8 cellular contexts compared by ENCODE assay signal in the genomic region with DNA sequence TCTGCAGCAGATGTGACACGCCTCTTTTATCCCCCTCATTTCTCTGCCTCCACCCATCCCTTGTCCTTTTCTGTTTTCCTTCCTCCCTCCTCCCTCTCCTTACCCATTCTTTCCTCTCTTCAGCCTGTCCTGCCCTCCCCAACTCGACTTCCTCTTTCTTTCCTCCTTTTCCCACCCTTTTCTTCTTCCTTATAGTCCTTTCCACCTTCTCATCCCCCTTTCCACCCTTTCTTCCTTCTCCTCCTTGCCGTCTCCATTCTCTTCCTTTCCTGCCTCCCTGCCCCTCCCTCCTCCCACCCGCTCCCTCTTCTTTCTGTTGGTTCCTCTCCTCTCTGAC. TPM values are rescaled to one million over a fixed set of nuclear protein-coding genes. Genes with fewer than 3 reads are reported as not detected.
DNase-seq lines count a peak whose midpoint lies in the region; ATAC-seq and TF ChIP-seq lines count a peak whose summit lies in the region.

No MANE protein-coding gene starts in this region.

- peaks cover 15% of the 10 kb centered on the region for H3K79me2 ChIP-seq in fibroblast of lung (ENCODE audit: control insufficient read depth, insufficient read depth, low read length)

- no peaks in the 10 kb centered on the region for H3K27me3 ChIP-seq in GM06990 (replicated peaks; ENCODE audit: control insufficient read depth, insufficient read depth, low read length)
- no peaks in the 10 kb centered on the region for H3K27me3 ChIP-seq in SJCRH30
- H3K27me3 ChIP-seq in fibroblast of lung (ENCODE audit: control insufficient read depth, insufficient read depth, low read length): no peaks in the 10 kb centered on the region
- no peaks in the 10 kb centered on the region for H3K27me3 ChIP-seq in sigmoid colon

- intact Hi-C loops in sigmoid colon (cut with DNase I): loop anchor here (2.0 to 10.0 kb wide), 2 partner anchors 28 to 200 kb away; partner anchors contain the start of genes ZNF470 and ZNF582

- H3K9me3 ChIP-seq in SJCRH30 (replicated peaks) (peaks cover 3% of the 10 kb centered on the region), fibroblast of lung (ENCODE audit: control insufficient read depth, insufficient read depth, low read depth, low read length) (no peaks in the 10 kb centered on the region), sigmoid colon (peaks cover 0 to 4% (median 0%) of the 10 kb centered on the region in 4 donors)

- WGBS in sigmoid colon, 2 donors: 61 to 64% methylated on average over 4 of the region's 4 CpGs

- ATAC-seq in GM19395 (IDR thresholded peaks at IDR 0.05; ENCODE audit: unreplicated experiment): no peak

- H3K27ac ChIP-seq in SJCRH30: no peak overlapping the region
- H3K27ac ChIP-seq in fibroblast of lung (ENCODE audit: insufficient read depth, low read length): no peak overlapping the region
- H3K27ac ChIP-seq in sigmoid colon: peak overlapping the region in 3 of 4 donors; percentile 78 to 80 (median 80)

- no peak overlapping the region for H3K4me2 ChIP-seq in fibroblast of lung (ENCODE audit: extremely low read depth, insufficient read depth, low read length)

- H3K36me3 ChIP-seq in GM06990 (ENCODE audit: control insufficient read depth, insufficient read depth, low read length) (peaks cover 2% of the 10 kb centered on the region; the same call in 1 of the 2 replicates), SJCRH30 (peaks cover 7% of the 10 kb centered on the region; the same call in 1 of the 2 replicates), fibroblast of lung (ENCODE audit: control insufficient read depth, insufficient read depth, low read length) (no peaks in the 10 kb centered on the region), sigmoid colon (peaks cover 0 to 5% (median 0%) of the 10 kb centered on the region in 4 donors)

- H3K9ac ChIP-seq in fibroblast of lung (ENCODE audit: insufficient read depth, low read length): no peak overlapping the region

- no peak for TF ChIP-seq EP300 in sigmoid colon (IDR thresholded peaks at IDR 0.05)

- H4K20me1 ChIP-seq in fibroblast of lung (ENCODE audit: control insufficient read depth, extremely low read depth, insufficient read depth, low read length): no peaks in the 10 kb centered on the region

- no peak for TF ChIP-seq CTCF in GM06990 (IDR thresholded peaks at IDR 0.05; ENCODE audit: insufficient read depth, low read length, poor library complexity, severe bottlenecking)
- TF ChIP-seq CTCF in fibroblast of lung (conservative IDR thresholded peaks at IDR 0.05 in 1 of 2, IDR thresholded peaks at IDR 0.05 in 1 of 2; ENCODE audit: low read depth in 1 of 2, low read length in 2 of 2): no peak
- TF ChIP-seq CTCF in sigmoid colon (IDR thresholded peaks at IDR 0.05): no peak

- no peak for TF ChIP-seq POLR2A in sigmoid colon (IDR thresholded peaks at IDR 0.05)

- H3K4me3 ChIP-seq in GM06990 (replicated peaks; ENCODE audit: low read depth, low read length) (peak overlapping the region; percentile 80; the same call in 1 of the 2 replicates), SJCRH30 (peak overlapping the region; percentile 92), fibroblast of lung (replicated peaks in 1 of 4; ENCODE audit: control extremely low read depth in 1 of 4, insufficient read depth in 1 of 4, low read depth in 3 of 4, low read length in 4 of 4) (peak overlapping the region in 1 of 4 experiments; percentile 98), sigmoid colon (peak overlapping the region in 3 of 4 donors; percentile 80 to 100 (median 97))

- DNase-seq in GM06990 (ENCODE audit: extremely low read depth, insufficient read length): no peak
- DNase-seq in SJCRH30: no peak
- no peak for DNase-seq in fibroblast of lung (ENCODE audit: low read depth in 2 of 2)
- DNase-seq in sigmoid colon: no peak
- DNase-seq in stimulated activated CD4-positive, alpha-beta T cell treated with anti-CD3 and anti-CD28 coated beads, Interleukin-4, amount 100 ng/mL, for 4 hours: no peak
- DNase-seq in HUDEP-2 (lab: John Stamatoyannopoulos, UW; ENCODE audit: unreplicated experiment in 76 of 76): no peak
- DNase-seq in NCI-H2227 (lab: John Stamatoyannopoulos, UW; ENCODE audit: unreplicated experiment): no peak

- H3K4me1 ChIP-seq in SJCRH30 (no peaks in the 10 kb centered on the region), fibroblast of lung (ENCODE audit: control insufficient read depth, extremely low read depth, insufficient read depth, low read length) (no peaks in the 10 kb centered on the region), sigmoid colon (peaks cover 0 to 19% (median 8%) of the 10 kb centered on the region in 4 donors)

- H2AFZ ChIP-seq in fibroblast of lung (ENCODE audit: low read length): peak overlapping the region; percentile 96

RNA-seq across cellular contexts. Expression of gene ZNF71, which starts 0.7 kb away (rescaled TPM):
- 11.1 and 11.4 TPM in 2 replicates for total RNA-seq in SJCRH30 (2014; rRNA removed; shearing (Covaris generic))
- total RNA-seq in fibroblast of lung (7.7 and 9.2 TPM in 2 replicates), sigmoid colon (10 to 100 TPM; 10.4 to 18.0 (median 11.1) TPM)
- polyA plus RNA-seq in fibroblast of lung (4.3 and 4.5 TPM in 2 replicates), sigmoid colon (1 to 10 TPM in 2 of 3 donors, under 1 TPM in 1; 0.60 to 3.6 (median 1.6) TPM)
- polyA plus RNA-seq in fibroblast of lung (2012): 4.4 and 5.2 TPM in 2 replicates
- 6.0 and 9.2 TPM in 2 replicates for polyA minus RNA-seq in fibroblast of lung (ENCODE audit: low replicate concordance)

RNA-seq across cellular contexts. Expression of gene ZNF470, which starts 27.1 kb away (rescaled TPM):
- total RNA-seq in SJCRH30 (2014; rRNA removed; shearing (Covaris generic)): 6.1 and 7.2 TPM in 2 replicates
- total RNA-seq in fibroblast of lung (6.9 and 7.3 TPM in 2 replicates), sigmoid colon (1 to 10 TPM; 4.8 to 5.8 (median 5.3) TPM)
- polyA plus RNA-seq in fibroblast of lung (2.0 and 3.0 TPM in 2 replicates), sigmoid colon (1 to 10 TPM in 1 of 3 donors, under 1 TPM in 2; 0.46 to 2.0 (median 0.60) TPM)
- polyA plus RNA-seq in fibroblast of lung (2012): 3.1 and 4.2 TPM in 2 replicates
- polyA minus RNA-seq in fibroblast of lung (ENCODE audit: low replicate concordance): 0.82 and 1.0 TPM in 2 replicates

RNA-seq across cellular contexts. Expression of gene SMIM17, which starts 48.5 kb away (rescaled TPM):
- total RNA-seq in SJCRH30 (2014; rRNA removed; shearing (Covaris generic)): 0.55 and 0.71 TPM in 2 replicates
- total RNA-seq in fibroblast of lung (under 0.01 and 0.33 TPM in 2 replicates), sigmoid colon (1 to 10 TPM in 1 of 4 donors, under 1 TPM in 2, not detected in 1; 0.68 to 4.7 (median 0.99) TPM)
- polyA plus RNA-seq in fibroblast of lung (0.09 and 0.43 TPM in 2 replicates), sigmoid colon (under 1 TPM in 1 of 3 donors, not detected in 2; 0.09 TPM)
- 0.36 TPM in 1 of 2 replicates, not detected in the other for polyA plus RNA-seq in fibroblast of lung (2012)
- polyA minus RNA-seq in fibroblast of lung (ENCODE audit: low replicate concordance): not detected in 2 replicates

RNA-seq across cellular contexts. Expression of gene ZFP28, which starts 55.7 kb away (rescaled TPM):
- total RNA-seq in SJCRH30 (2014; rRNA removed; shearing (Covaris generic)): 8.1 and 10.4 TPM in 2 replicates
- total RNA-seq in fibroblast of lung (8.0 and 14.9 TPM in 2 replicates), sigmoid colon (10 to 100 TPM in 3 of 4 donors, 1 to 10 TPM in 1; 9.6 to 11.2 (median 10.6) TPM)
- polyA plus RNA-seq in fibroblast of lung (6.1 and 7.5 TPM in 2 replicates), sigmoid colon (1 to 10 TPM; 1.2 to 1.8 (median 1.6) TPM)
- 4.4 and 5.4 TPM in 2 replicates for polyA plus RNA-seq in fibroblast of lung (2012)
- polyA minus RNA-seq in fibroblast of lung (ENCODE audit: low replicate concordance): 3.7 and 6.1 TPM in 2 replicates

Comparison
In these comparisons a context has a peak if more than half of its experiments do, and no peak if none do; other contexts are left out.
1. H3K27ac ChIP-seq: peak in sigmoid colon (3 of 4); none in SJCRH30 (single experiment) and fibroblast of lung (single experiment).